ENCODE assay signal across 13 cellular contexts in genomic region chr2:191728710-191729597, GRCh38. TPM values are rescaled to one million over a fixed set of nuclear protein-coding genes. Genes with fewer than 3 reads are reported as not detected.
A peak's percentile ranks its signal among the peaks of the same experiment; 100 is the strongest.
DNase-seq lines count a peak whose midpoint lies in the region; ATAC-seq and TF ChIP-seq lines count a peak whose summit lies in the region.
"Had no signal": no experiment of that assay in that cellular context is flagged by ENCODE, and none has a peak within 500 bp of the region (broad histone marks: within the 10 kb centered on the region; RNA-seq: fewer than 3 reads in every experiment).

No MANE protein-coding gene starts in this region.

- H4K91ac ChIP-seq in H9 (ENCODE audit: insufficient read length, low read depth, low read length): no peak overlapping the region

- in situ Hi-C loops in G401 (cut with HindIII; ENCODE audit: low sequenced_read_pairs): no loop called here

- H2AK5ac ChIP-seq in H9 (ENCODE audit: insufficient read length, low read length): no peak overlapping the region

- no peak overlapping the region for H3K27ac ChIP-seq in C4-2B
- no peak overlapping the region for H3K27ac ChIP-seq in H9 (ENCODE audit: insufficient read length, low read depth, low read length)
- H3K27ac ChIP-seq in OCI-LY1 (ENCODE audit: low read depth, low read length, poor library complexity, severe bottlenecking): no peak overlapping the region
- H3K27ac ChIP-seq in fibroblast of lung (ENCODE audit: insufficient read depth, low read length): no peak overlapping the region
- H3K27ac ChIP-seq in ovary: no peak overlapping the region
- H3K27ac ChIP-seq: coronary artery had no signal

- H3K4me1 ChIP-seq in H9 (ENCODE audit: insufficient read depth, low read length) (no peaks in the 10 kb centered on the region), OCI-LY1 (ENCODE audit: insufficient read depth, low read length, severe bottlenecking) (no peaks in the 10 kb centered on the region), fibroblast of lung (ENCODE audit: control insufficient read depth, extremely low read depth, insufficient read depth, low read length) (no peaks in the 10 kb centered on the region), ovary (ENCODE audit: insufficient read depth) (no peaks in the 10 kb centered on the region)

- H4K20me1 ChIP-seq in H9 (ENCODE audit: control insufficient read depth, insufficient read depth, insufficient read length): no peaks in the 10 kb centered on the region
- H4K20me1 ChIP-seq in OCI-LY1 (ENCODE audit: insufficient read depth, low read length): no peaks in the 10 kb centered on the region
- H4K20me1 ChIP-seq in fibroblast of lung (ENCODE audit: control insufficient read depth, extremely low read depth, insufficient read depth, low read length): no peaks in the 10 kb centered on the region

- no peak overlapping the region for H2BK15ac ChIP-seq in H9 (ENCODE audit: low read depth, low read length)

- no peak overlapping the region for H2BK12ac ChIP-seq in H9 (ENCODE audit: insufficient read length, low read depth, low read length)

- no peaks in the 10 kb centered on the region for H3K36me3 ChIP-seq in OCI-LY1 (ENCODE audit: insufficient read depth, low read length)
- no peaks in the 10 kb centered on the region for H3K36me3 ChIP-seq in fibroblast of lung (ENCODE audit: control insufficient read depth, insufficient read depth, low read length)
- H3K36me3 ChIP-seq in ovary: no peaks in the 10 kb centered on the region

- no peak for TF ChIP-seq POLR2A in ovary (IDR thresholded peaks at IDR 0.05)

- no peak overlapping the region for H3K18ac ChIP-seq in H9 (ENCODE audit: insufficient read length, low read depth, low read length)

- no peak overlapping the region for H3T11ph ChIP-seq in H9 (ENCODE audit: low read length)

- no peak overlapping the region for H2BK5ac ChIP-seq in H9 (ENCODE audit: insufficient read length, low read length)

- H3K4ac ChIP-seq in H9 (ENCODE audit: low read depth, low read length): no peak overlapping the region

- H3K4me2 ChIP-seq in H9 (ENCODE audit: insufficient read depth, insufficient read length, low read length): no peak overlapping the region
- H3K4me2 ChIP-seq in OCI-LY1 (ENCODE audit: low read length): no peak overlapping the region
- peak overlapping the region; percentile 54 for H3K4me2 ChIP-seq in fibroblast of lung (ENCODE audit: extremely low read depth, insufficient read depth, low read length)

- DNase-seq in H9 (no peak), fibroblast of lung (ENCODE audit: low read depth in 2 of 2) (peak; percentile 61 to 67), ovary (no peak), G401 (ENCODE audit: low spot score) (no peak)
- no peak for DNase-seq in activated T-cell treated with anti-CD3 and anti-CD28 coated beads, Interleukin-2, amount 50 U/mL, for 24 hours
- DNase-seq: NCI-H1436 treated with DMSO at 0.1 percent for 48 hours had no signal

- H3K27me3 Mint-ChIP-seq in H9 (ENCODE audit: low read depth): no peaks in the 10 kb centered on the region
- no peaks in the 10 kb centered on the region for H3K27me3 Mint-ChIP-seq in activated T-cell treated with anti-CD3 and anti-CD28 coated beads, Interleukin-2, amount 50 U/mL, for 24 hours

- no peak overlapping the region for H3K56ac ChIP-seq in H9 (ENCODE audit: insufficient read length, low read depth, low read length)

- H3K79me1 ChIP-seq in H9 (ENCODE audit: insufficient read depth, low read depth, low read length, poor library complexity, severe bottlenecking): no peaks in the 10 kb centered on the region

- H3K9ac ChIP-seq in H9 (ENCODE audit: extremely low read depth, insufficient read length, low read length): no peak overlapping the region
- no peak overlapping the region for H3K9ac ChIP-seq in OCI-LY1 (ENCODE audit: low read length)
- H3K9ac ChIP-seq in fibroblast of lung (ENCODE audit: insufficient read depth, low read length): no peak overlapping the region

- H4K8ac ChIP-seq in H9 (replicated peaks; ENCODE audit: insufficient read length, low read depth, low read length): no peak overlapping the region

- H3K4me3 ChIP-seq in OCI-LY1 (ENCODE audit: low read depth, low read length, poor library complexity, severe bottlenecking) (no peak overlapping the region), fibroblast of lung (replicated peaks in 1 of 4; ENCODE audit: control extremely low read depth in 1 of 4, insufficient read depth in 1 of 4, low read depth in 3 of 4, low read length in 4 of 4) (no peak overlapping the region), ovary (no peak overlapping the region)
- H3K4me3 ChIP-seq: coronary artery had no signal

- no peaks in the 10 kb centered on the region for H3K36me3 Mint-ChIP-seq in H9 (ENCODE audit: insufficient read depth in 1 of 3, low read depth in 3 of 3)
- H3K36me3 Mint-ChIP-seq in activated T-cell treated with anti-CD3 and anti-CD28 coated beads, Interleukin-2, amount 50 U/mL, for 24 hours (ENCODE audit: low read depth): no peaks in the 10 kb centered on the region

- H3K4me3 Mint-ChIP-seq in H9: no peak overlapping the region
- H3K4me3 Mint-ChIP-seq in activated T-cell treated with anti-CD3 and anti-CD28 coated beads, Interleukin-2, amount 50 U/mL, for 24 hours: no peak overlapping the region
- H3K4me3 Mint-ChIP-seq: B cell had no signal

- TF ChIP-seq CTCF in C4-2B (conservative IDR thresholded peaks at IDR 0.05): peak; percentile 13
- peak; percentile 47; the same call in 2 of the 3 replicates for TF ChIP-seq CTCF in H9 (conservative IDR thresholded peaks at IDR 0.05)
- 0 out of 2 replicates have a peak, but pooled peaks have one; percentile 13 for TF ChIP-seq CTCF in OCI-LY1 (IDR thresholded peaks at IDR 0.05; ENCODE audit: low read length)
- TF ChIP-seq CTCF in fibroblast of lung (conservative IDR thresholded peaks at IDR 0.05 in 1 of 2, IDR thresholded peaks at IDR 0.05 in 1 of 2; ENCODE audit: low read depth in 1 of 2, low read length in 2 of 2): peak in 1 of 2 donors; percentile 25
- no peak for TF ChIP-seq CTCF in ovary (IDR thresholded peaks at IDR 0.05)

- H2AFZ ChIP-seq in H9 (ENCODE audit: low read length) (no peak overlapping the region), OCI-LY1 (ENCODE audit: low read length) (no peak overlapping the region), fibroblast of lung (ENCODE audit: low read length) (no peak overlapping the region)

- no peak overlapping the region for H2BK120ac ChIP-seq in H9 (ENCODE audit: low read depth, low read length, poor library complexity, severe bottlenecking)

- H3K4me1 Mint-ChIP-seq in H9: no peaks in the 10 kb centered on the region
- peaks cover 3% of the 10 kb centered on the region for H3K4me1 Mint-ChIP-seq in activated T-cell treated with anti-CD3 and anti-CD28 coated beads, Interleukin-2, amount 50 U/mL, for 24 hours (ENCODE audit: low read depth)

- H3K9me3 ChIP-seq in H9 (ENCODE audit: control insufficient read depth, low read depth, low read length) (no peaks in the 10 kb centered on the region), OCI-LY1 (ENCODE audit: low read length) (no peaks in the 10 kb centered on the region), fibroblast of lung (ENCODE audit: control insufficient read depth, insufficient read depth, low read depth, low read length) (no peaks in the 10 kb centered on the region), ovary (no peaks in the 10 kb centered on the region)

- ATAC-seq in GM21423 (IDR thresholded peaks at IDR 0.05; ENCODE audit: unreplicated experiment): no peak
- ATAC-seq: Panc1 had no signal

- no peak overlapping the region for H4K5ac ChIP-seq in H9 (ENCODE audit: insufficient read length, low read depth, low read length)

- H3K23me2 ChIP-seq in H9 (ENCODE audit: insufficient read length, low read depth, low read length, poor library complexity, severe bottlenecking): no peaks in the 10 kb centered on the region

- no peaks in the 10 kb centered on the region for H3K9me2 ChIP-seq in OCI-LY1 (ENCODE audit: low read depth, low read length)

- H3K23ac ChIP-seq in H9 (ENCODE audit: insufficient read length, low read depth, low read length): no peak overlapping the region

- no CpG with 5 or more reads among the region's 5 CpGs for WGBS in H9 (ENCODE audit: extremely low coverage, insufficient read length, low lambda C conversion rate)
- WGBS in ovary, 3 donors: 60 to 71% (median 68%) methylated on average over 5 of the region's 5 CpGs

- H3K79me2 ChIP-seq in H9 (ENCODE audit: insufficient read depth, low read length) (no peaks in the 10 kb centered on the region), OCI-LY1 (ENCODE audit: insufficient read depth, low read length) (no peaks in the 10 kb centered on the region), fibroblast of lung (ENCODE audit: control insufficient read depth, insufficient read depth, low read length) (no peaks in the 10 kb centered on the region)

- no peaks in the 10 kb centered on the region for H3F3A ChIP-seq in OCI-LY1 (ENCODE audit: insufficient read depth, low read length)

- TF ChIP-seq EP300 in ovary (IDR thresholded peaks at IDR 0.05): no peak

- H3K27ac Mint-ChIP-seq in H9: no peak overlapping the region
- H3K27ac Mint-ChIP-seq in activated T-cell treated with anti-CD3 and anti-CD28 coated beads, Interleukin-2, amount 50 U/mL, for 24 hours: no peak overlapping the region
- H3K27ac Mint-ChIP-seq: activated T-helper 2 cell treated with anti-CD3 and anti-CD28 coated beads, Interferon-gamma antibody, Interleukin-2, Interleukin-4, amounts not matched to agents 10 μg/mL and 5 μg/mL and 100 μg/mL, durations not matched to agents 14 hours and 24 hours and 36 hours; B cell had no signal

- H3K14ac ChIP-seq in H9 (ENCODE audit: insufficient read depth, low read length): no peak overlapping the region

- H3K9me3 Mint-ChIP-seq in H9: no peaks in the 10 kb centered on the region
- H3K9me3 Mint-ChIP-seq in activated T-cell treated with anti-CD3 and anti-CD28 coated beads, Interleukin-2, amount 50 U/mL, for 24 hours: no peaks in the 10 kb centered on the region
- H3K9me3 Mint-ChIP-seq: activated T-helper 2 cell treated with anti-CD3 and anti-CD28 coated beads, Interferon-gamma antibody, Interleukin-2, Interleukin-4, amounts not matched to agents 10 μg/mL and 5 μg/mL and 100 μg/mL, durations not matched to agents 14 hours and 24 hours and 36 hours had no signal

- intact Hi-C loops in ovary (cut with DNase I): no loop called here

- H3K27me3 ChIP-seq in H9 (ENCODE audit: insufficient read depth, low read length): no peaks in the 10 kb centered on the region
- no peaks in the 10 kb centered on the region for H3K27me3 ChIP-seq in OCI-LY1 (ENCODE audit: insufficient read depth, low read length)
- H3K27me3 ChIP-seq in fibroblast of lung (ENCODE audit: control insufficient read depth, insufficient read depth, low read length): no peaks in the 10 kb centered on the region
- H3K27me3 ChIP-seq in ovary: no peaks in the 10 kb centered on the region

- no peak overlapping the region for H2BK20ac ChIP-seq in H9 (ENCODE audit: low read depth, low read length, poor library complexity, severe bottlenecking)

RNA-seq across cellular contexts. Expression of gene NABP1, which starts 51.0 kb away (rescaled TPM):
- 3.2 TPM in 2 replicates for total RNA-seq in H9 (2021)
- 77.8 and 117 TPM in 2 replicates for total RNA-seq in fibroblast of lung
- polyA plus RNA-seq in fibroblast of lung: 64.2 and 123 TPM in 2 replicates
- 57.6 and 87.3 TPM in 2 replicates for polyA plus RNA-seq in fibroblast of lung (2012)
- polyA minus RNA-seq in fibroblast of lung (ENCODE audit: low replicate concordance): 8.3 and 18.8 TPM in 2 replicates
- total RNA-seq in ovary: 10 to 100 TPM; 11.4 to 17.6 (median 13.4) TPM
- polyA plus RNA-seq in ovary: 10 to 100 TPM in 1 of 2 donors, 1 to 10 TPM in 1; 5.3 to 19.1 TPM
- total RNA-seq in G401 (2014; rRNA removed; shearing (Covaris generic)): 0.74 and 1.9 TPM in 2 replicates

Comparison
In these comparisons a context has a peak if more than half of its experiments do, and no peak if none do; other contexts are left out.
1. CTCF ChIP-seq: peak in C4-2B (single experiment), H9 (single experiment) and OCI-LY1 (single experiment); none in ovary (0 of 3).
2. DNase-seq: peak in fibroblast of lung (2 of 2); none in H9 (single experiment), activated T-cell treated with anti-CD3 and anti-CD28 coated beads, Interleukin-2, amount 50 U/mL, for 24 hours (single experiment), ovary (0 of 5) and G401 (single experiment).